ENCODE assay signal across 14 cellular contexts in the genomic region with DNA sequence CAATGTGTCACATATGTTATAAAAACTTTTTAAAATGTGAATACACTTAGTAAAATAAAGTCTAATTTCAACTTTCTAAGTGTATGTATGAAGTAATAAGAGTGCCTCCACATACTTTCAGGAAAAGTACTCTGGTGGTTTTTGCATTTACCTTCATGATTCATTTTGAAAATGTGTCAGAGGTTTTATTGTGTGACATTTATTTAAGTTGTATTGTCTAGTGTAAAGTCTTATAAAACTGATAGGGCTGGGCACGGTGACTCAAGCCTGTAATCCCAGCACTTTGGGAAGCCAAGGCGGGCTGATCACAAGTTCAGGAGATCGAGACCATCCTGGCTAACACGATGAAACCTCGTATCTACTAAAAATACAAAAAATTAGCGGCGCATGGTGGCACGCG.
A peak's percentile ranks its signal among the peaks of the same experiment; 100 is the strongest.
DNase-seq lines count a peak whose midpoint lies in the region; ATAC-seq lines count a peak whose summit lies in the region.
"Had no signal": no experiment of that assay in that cellular context is flagged by ENCODE, and none has a peak within 500 bp of the region (broad histone marks: within the 10 kb centered on the region; RNA-seq: fewer than 3 reads in every experiment).

No MANE protein-coding gene starts in this region.

- H3K4me3 Mint-ChIP-seq in activated T-helper 17 cell treated with anti-CD3 and anti-CD28 coated beads, Interleukin-2, amount 50 U/mL, for 72 hours: no peak overlapping the region
- H3K4me3 Mint-ChIP-seq: CD4-positive, alpha-beta memory T cell; HFFc6 had no signal

- peaks cover 10% of the 10 kb centered on the region for H3K36me3 Mint-ChIP-seq in activated T-helper 17 cell treated with anti-CD3 and anti-CD28 coated beads, Interleukin-2, amount 50 U/mL, for 72 hours (ENCODE audit: low read depth)

- H3K27ac Mint-ChIP-seq in activated T-helper 17 cell treated with anti-CD3 and anti-CD28 coated beads, Interleukin-2, amount 50 U/mL, for 72 hours: no peak overlapping the region
- H3K27ac Mint-ChIP-seq: CD4-positive, alpha-beta memory T cell; HFFc6 had no signal

- H3K9me3 Mint-ChIP-seq in activated T-helper 17 cell treated with anti-CD3 and anti-CD28 coated beads, Interleukin-2, amount 50 U/mL, for 72 hours: no peaks in the 10 kb centered on the region
- H3K9me3 Mint-ChIP-seq: HFFc6 had no signal

- ATAC-seq in activated T-helper 17 cell treated with anti-CD3 and anti-CD28 coated beads, Interleukin-2, amount 50 U/mL, for 72 hours (replicated peaks): peak; percentile 35

- peak; percentile 18 for DNase-seq in HT1080 (ENCODE audit: low read depth)
- peak; percentile 5 for DNase-seq in M059J (ENCODE audit: low read depth)
- DNase-seq in epithelial cell of prostate (ENCODE audit: low read depth, low spot score): peak; percentile 26
- no peak for DNase-seq in NCI-H2081 treated with DMSO at 0.1 percent for 48 hours (lab: John Stamatoyannopoulos, UW)
- no peak for DNase-seq in activated effector memory CD4-positive, alpha-beta T cell treated with anti-CD3 and anti-CD28 coated beads, Interleukin-2, amount 50 U/mL, for 16 hours
- no peak for DNase-seq in COR-L47 (lab: John Stamatoyannopoulos, UW)
- DNase-seq: C1 segment of cervical spinal cord; Caco-2; CD4-positive, alpha-beta memory T cell; DMS153; DND-41; GOT3; HFFc6 had no signal

- no peaks in the 10 kb centered on the region for H3K4me1 Mint-ChIP-seq in activated T-helper 17 cell treated with anti-CD3 and anti-CD28 coated beads, Interleukin-2, amount 50 U/mL, for 72 hours

- no peaks in the 10 kb centered on the region for H3K27me3 Mint-ChIP-seq in activated T-helper 17 cell treated with anti-CD3 and anti-CD28 coated beads, Interleukin-2, amount 50 U/mL, for 72 hours
- H3K27me3 Mint-ChIP-seq: CD4-positive, alpha-beta memory T cell had no signal

- no peak overlapping the region for H3K27ac ChIP-seq in epithelial cell of prostate

Comparison
In these comparisons a context has a peak if more than half of its experiments do, and no peak if none do; other contexts are left out.
1. DNase-seq: peak in HT1080 (single experiment), M059J (single experiment) and epithelial cell of prostate (single experiment); none in NCI-H2081 treated with DMSO at 0.1 percent for 48 hours (single experiment), activated effector memory CD4-positive, alpha-beta T cell treated with anti-CD3 and anti-CD28 coated beads, Interleukin-2, amount 50 U/mL, for 16 hours (single experiment) and COR-L47 (single experiment).